Comparison of ENCODE assay signal across 1 cellular context in genomic region chr1:222712253-222713090, GRCh38.
TF ChIP-seq lines count a peak whose summit lies in the region.

Gene AIDA (minus strand): TSS chr1:222712491. CDS start chr1:222712317, 174 bp downstream.
Gene BROX (plus strand): TSS chr1:222712564. CDS start chr1:222715700, 3,136 bp downstream.

TF ChIP-seq in HepG2, 621 proteins besides CTCF, POLR2A, EP300 and RAD21 (continued from another document and continues in another):
- peak; percentile 19; the same call in 1 of the 2 replicates for TF ChIP-seq SNAPC4 (CRISPR knock-in tag; IDR thresholded peaks at IDR 0.05)
- TF ChIP-seq ZNF263 (CRISPR knock-in tag; IDR thresholded peaks at IDR 0.05), result no peak; the same call in 1 of the 2 replicates
- peak; percentile 19 for TF ChIP-seq HNRNPLL (IDR thresholded peaks at IDR 0.05; ENCODE audit: low read depth, low read length, poor library complexity, severe bottlenecking)
- no peak for TF ChIP-seq ZNF572 (CRISPR knock-in tag; IDR thresholded peaks at IDR 0.05)
- TF ChIP-seq ZNF549 (CRISPR knock-in tag; IDR thresholded peaks at IDR 0.05), result no peak
- TF ChIP-seq GMEB1 (CRISPR knock-in tag; IDR thresholded peaks at IDR 0.05; ENCODE audit: borderline replicate concordance), result peak; percentile 63; the same call in 1 of the 2 replicates
- 0 out of 2 replicates have a peak, but pooled peaks have one; percentile 20 for TF ChIP-seq GTF3A (CRISPR knock-in tag; conservative IDR thresholded peaks at IDR 0.05)
- TF ChIP-seq MEF2D (CRISPR knock-in tag; IDR thresholded peaks at IDR 0.05), result 0 out of 2 replicates have a peak, but pooled peaks have one; percentile 29
- no peak for TF ChIP-seq HNF4G (IDR thresholded peaks at IDR 0.05; ENCODE audit: borderline replicate concordance, low read depth, low read length)
- TF ChIP-seq HNF4G (CRISPR knock-in tag; IDR thresholded peaks at IDR 0.05; ENCODE audit: borderline replicate concordance, low read depth), result no peak
- TF ChIP-seq FOXK1 (CRISPR knock-in tag; IDR thresholded peaks at IDR 0.05; ENCODE audit: borderline replicate concordance, low read depth), result peak; percentile 32; the same call in 1 of the 2 replicates
- TF ChIP-seq PTBP1 (IDR thresholded peaks at IDR 0.05; ENCODE audit: low read depth, low read length, poor library complexity, severe bottlenecking), result no peak
- TF ChIP-seq BRF2 (CRISPR knock-in tag; IDR thresholded peaks at IDR 0.05), result peak; percentile 56; the same call in 1 of the 2 replicates
- peak; percentile 34; the same call in 1 of the 2 replicates for TF ChIP-seq NFRKB (IDR thresholded peaks at IDR 0.05)
- TF ChIP-seq BRD4 (CRISPR knock-in tag; IDR thresholded peaks at IDR 0.05), result 0 out of 2 replicates have a peak, but pooled peaks have one; percentile 42
- no peak for TF ChIP-seq ZNF17 (CRISPR knock-in tag; IDR thresholded peaks at IDR 0.05)
- no peak for TF ChIP-seq ARID2 (CRISPR knock-in tag; IDR thresholded peaks at IDR 0.05; ENCODE audit: borderline replicate concordance)
- no peak for TF ChIP-seq CHCHD3 (CRISPR knock-in tag; IDR thresholded peaks at IDR 0.05)
- no peak for TF ChIP-seq ZNF18 (CRISPR knock-in tag; IDR thresholded peaks at IDR 0.05; ENCODE audit: insufficient replicate concordance)
- TF ChIP-seq ZC3H13 (CRISPR knock-in tag; IDR thresholded peaks at IDR 0.05), result peak; percentile 70; the same call in 1 of the 2 replicates
- peak; percentile 83 for TF ChIP-seq KLF12 (CRISPR knock-in tag; IDR thresholded peaks at IDR 0.05; ENCODE audit: borderline replicate concordance)
- TF ChIP-seq YEATS4 (CRISPR knock-in tag; IDR thresholded peaks at IDR 0.05; ENCODE audit: borderline replicate concordance), result peak; percentile 15; the same call in 1 of the 2 replicates
- peak; percentile 93 for TF ChIP-seq ELF4 (CRISPR knock-in tag; IDR thresholded peaks at IDR 0.05; ENCODE audit: borderline replicate concordance)
- TF ChIP-seq CREM (IDR thresholded peaks at IDR 0.05), result peak; percentile 34; the same call in 1 of the 2 replicates
- TF ChIP-seq CREM (CRISPR knock-in tag; IDR thresholded peaks at IDR 0.05), result no peak
- TF ChIP-seq, protein P1, sequence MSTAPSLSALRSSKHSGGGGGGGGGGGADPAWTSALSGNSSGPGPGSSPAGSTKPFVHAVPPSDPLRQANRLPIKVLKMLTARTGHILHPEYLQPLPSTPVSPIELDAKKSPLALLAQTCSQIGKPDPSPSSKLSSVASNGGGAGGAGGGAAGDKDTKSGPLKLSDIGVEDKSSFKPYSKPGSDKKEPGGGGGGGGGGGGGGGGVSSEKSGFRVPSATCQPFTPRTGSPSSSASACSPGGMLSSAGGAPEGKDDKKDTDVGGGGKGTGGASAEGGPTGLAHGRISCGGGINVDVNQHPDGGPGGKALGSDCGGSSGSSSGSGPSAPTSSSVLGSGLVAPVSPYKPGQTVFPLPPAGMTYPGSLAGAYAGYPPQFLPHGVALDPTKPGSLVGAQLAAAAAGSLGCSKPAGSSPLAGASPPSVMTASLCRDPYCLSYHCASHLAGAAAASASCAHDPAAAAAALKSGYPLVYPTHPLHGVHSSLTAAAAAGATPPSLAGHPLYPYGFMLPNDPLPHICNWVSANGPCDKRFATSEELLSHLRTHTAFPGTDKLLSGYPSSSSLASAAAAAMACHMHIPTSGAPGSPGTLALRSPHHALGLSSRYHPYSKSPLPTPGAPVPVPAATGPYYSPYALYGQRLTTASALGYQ (CRISPR knock-in tag; IDR thresholded peaks at IDR 0.05), result 0 out of 2 replicates have a peak, but pooled peaks have one; percentile 16
- peak; percentile 37; the same call in 1 of the 2 replicates for TF ChIP-seq SP140L (CRISPR knock-in tag; IDR thresholded peaks at IDR 0.05; ENCODE audit: borderline replicate concordance)
- peak; percentile 12; the same call in 1 of the 2 replicates for TF ChIP-seq REL (CRISPR knock-in tag; conservative IDR thresholded peaks at IDR 0.05)
- peak; percentile 51; the same call in 1 of the 2 replicates for TF ChIP-seq FOXO1 (CRISPR knock-in tag; IDR thresholded peaks at IDR 0.05)
- 0 out of 2 replicates have a peak, but pooled peaks have one; percentile 55 for TF ChIP-seq FOXC1 (CRISPR knock-in tag; IDR thresholded peaks at IDR 0.05; ENCODE audit: borderline replicate concordance)
- peak; percentile 83 for TF ChIP-seq SP4 (CRISPR knock-in tag; IDR thresholded peaks at IDR 0.05)
- peak; percentile 23 for TF ChIP-seq TEAD3 (CRISPR knock-in tag; optimal IDR thresholded peaks at IDR 0.05; ENCODE audit: borderline replicate concordance)
- TF ChIP-seq BORCS8-MEF2B (CRISPR knock-in tag; IDR thresholded peaks at IDR 0.05), result peak; percentile 26; the same call in 1 of the 2 replicates
- 0 out of 2 replicates have a peak, but pooled peaks have one; percentile 28 for TF ChIP-seq GFI1 (CRISPR knock-in tag; IDR thresholded peaks at IDR 0.05; ENCODE audit: borderline replicate concordance)
- peak; percentile 74 for TF ChIP-seq KAT8 (CRISPR knock-in tag; IDR thresholded peaks at IDR 0.05)
- TF ChIP-seq ZNF24 (IDR thresholded peaks at IDR 0.05), result no peak; the same call in 1 of the 2 replicates
- TF ChIP-seq ZNF574 (CRISPR knock-in tag; IDR thresholded peaks at IDR 0.05), result peak; percentile 54; the same call in 1 of the 2 replicates
- peak in 1 of 2 experiments; percentile 35; a peak in 2 of 4 replicates for TF ChIP-seq HMGXB4 (CRISPR knock-in tag; IDR thresholded peaks at IDR 0.05; ENCODE audit: borderline replicate concordance in 1 of 2, low read depth in 1 of 2)
- 0 out of 2 replicates have a peak, but pooled peaks have one; percentile 26 for TF ChIP-seq NFIC (IDR thresholded peaks at IDR 0.05; ENCODE audit: low read length)
- TF ChIP-seq NAIF1 (CRISPR knock-in tag; IDR thresholded peaks at IDR 0.05; ENCODE audit: borderline replicate concordance), result peak; percentile 72; the same call in 1 of the 2 replicates
- peak; percentile 50; the same call in 1 of the 2 replicates for TF ChIP-seq ZSCAN21 (CRISPR knock-in tag; IDR thresholded peaks at IDR 0.05; ENCODE audit: borderline replicate concordance)
- TF ChIP-seq ZNF556 (CRISPR knock-in tag; IDR thresholded peaks at IDR 0.05; ENCODE audit: borderline replicate concordance), result peak; percentile 34; the same call in 1 of the 2 replicates
- 0 out of 2 replicates have a peak, but pooled peaks have one; percentile 12 for TF ChIP-seq ZNF704 (CRISPR knock-in tag; IDR thresholded peaks at IDR 0.05; ENCODE audit: borderline replicate concordance)
- no peak for TF ChIP-seq ZNF282 (IDR thresholded peaks at IDR 0.05; ENCODE audit: partially characterized antibody)
